In genomic region chr3:100401674-100402036, GRCh38 we compare ENCODE assay signal across 1 cellular context.
TF ChIP-seq lines count a peak whose summit lies in the region.

No MANE protein-coding gene starts in this region.

TF ChIP-seq in SK-N-SH treated with all-trans-retinoic acid at 6 μM for 48 hours, 23 proteins besides CTCF, POLR2A, EP300 and RAD21 (continued from another document):
- TF ChIP-seq BACH2 (CRISPR knock-in tag; IDR thresholded peaks at IDR 0.05; ENCODE audit: borderline replicate concordance) (no peak), ZFP3 (CRISPR knock-in tag; IDR thresholded peaks at IDR 0.05) (no peak), ZNF70 (CRISPR knock-in tag; IDR thresholded peaks at IDR 0.05) (no peak)
